In the genomic region with DNA sequence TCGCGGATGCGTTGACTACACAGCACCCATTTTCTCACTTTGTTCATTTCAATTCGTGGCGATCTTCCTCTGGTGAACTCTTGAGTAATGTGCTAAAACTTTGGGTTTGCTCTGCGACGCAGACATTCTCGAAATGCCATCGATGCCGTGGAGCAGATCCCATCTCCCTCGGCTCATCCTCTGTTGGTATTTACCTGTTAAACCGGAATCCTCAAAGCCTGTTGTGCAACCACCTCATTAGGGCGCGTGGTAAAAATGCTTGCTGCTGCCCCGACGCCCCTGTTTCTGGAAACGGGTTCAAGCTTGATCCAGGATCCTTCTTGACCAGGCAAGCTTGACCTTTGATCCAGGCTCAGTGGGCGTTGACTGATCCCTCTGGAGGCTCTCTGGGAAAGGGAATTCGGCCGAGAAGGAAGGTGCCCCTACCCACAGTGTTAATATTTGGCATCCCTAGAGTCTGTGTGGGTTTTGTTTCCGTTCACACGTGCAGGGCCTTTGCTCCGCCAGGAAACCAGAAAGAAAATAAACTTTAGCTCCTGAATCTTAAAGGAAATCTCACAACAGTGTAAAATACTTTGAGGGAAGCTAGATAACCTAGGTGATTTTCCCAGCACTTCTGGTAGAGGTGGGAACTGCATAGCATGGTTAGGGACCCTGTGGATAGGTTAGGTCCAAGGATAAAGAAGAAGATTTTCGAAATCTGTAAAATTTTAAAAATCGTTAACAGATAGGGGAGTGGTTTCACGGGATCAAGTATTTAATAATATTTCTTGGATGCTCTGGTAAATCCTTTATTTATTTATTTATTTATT, we compare ENCODE assay signal across 8 cellular contexts. TPM values are rescaled to one million over a fixed set of nuclear protein-coding genes. Genes with fewer than 3 reads are reported as not detected.
DNase-seq lines count a peak whose midpoint lies in the region; ATAC-seq and TF ChIP-seq lines count a peak whose summit lies in the region.

No MANE protein-coding gene starts in this region.

- TF ChIP-seq EP300 in esophagus muscularis mucosa (IDR thresholded peaks at IDR 0.05): no peak

- H3K27ac Mint-ChIP-seq in naive B cell: peak overlapping the region; percentile 91 to 98 (median 95)

- ATAC-seq in naive B cell (ENCODE audit: low read depth in 2 of 2): no peak
- ATAC-seq in GM19023 (IDR thresholded peaks at IDR 0.05; ENCODE audit: unreplicated experiment): no peak

- TF ChIP-seq POLR2A in esophagus muscularis mucosa (IDR thresholded peaks at IDR 0.05; ENCODE audit: low read depth): no peak

- H3K4me1 Mint-ChIP-seq in naive B cell: peaks cover 27 to 68% (median 45%) of the 10 kb centered on the region in 3 donors

- DNase-seq in NCI-H2029 (lab: John Stamatoyannopoulos, UW) (peak; percentile 26), NCI-H2029 treated with DMSO at 0.1 percent for 48 hours (lab: John Stamatoyannopoulos, UW) (no peak), MG63 (peak; percentile 52), esophagus muscularis mucosa (ENCODE audit: extremely low spot score) (peak; percentile 90), naive B cell (peak; percentile 11), ureter (ENCODE audit: low spot score) (peak; percentile 62)
- peak; percentile 12 to 39 for DNase-seq in activated CD4-positive, alpha-beta T cell treated with anti-CD3 and anti-CD28 coated beads, Interleukin-2, amount 50 U/mL, for 48 hours

- no peaks in the 10 kb centered on the region for H3K36me3 Mint-ChIP-seq in naive B cell

- peak overlapping the region; percentile 77 to 100 (median 96) for H3K4me3 Mint-ChIP-seq in naive B cell

- H3K27ac ChIP-seq in esophagus muscularis mucosa (replicated peaks in 1 of 4): peak overlapping the region; percentile 98 to 100 (median 99)

- H3K27me3 ChIP-seq in MG63: no peaks in the 10 kb centered on the region
- no peaks in the 10 kb centered on the region for H3K27me3 ChIP-seq in esophagus muscularis mucosa

- H3K27me3 Mint-ChIP-seq in naive B cell: no peaks in the 10 kb centered on the region

- under 1% methylated on average over 26 of the region's 26 CpGs for WGBS in esophagus muscularis mucosa

- peak in 1 of 3 experiments; percentile 4 for TF ChIP-seq CTCF in esophagus muscularis mucosa (IDR thresholded peaks at IDR 0.05)

- H3K9me3 ChIP-seq in MG63 (no peaks in the 10 kb centered on the region), esophagus muscularis mucosa (no peaks in the 10 kb centered on the region)

- H3K9me3 Mint-ChIP-seq in naive B cell: no peaks in the 10 kb centered on the region

- H3K36me3 ChIP-seq in MG63: peaks cover 27% of the 10 kb centered on the region
- no peaks in the 10 kb centered on the region for H3K36me3 ChIP-seq in esophagus muscularis mucosa

- intact Hi-C loops in esophagus muscularis mucosa (cut with DNase I): no loop called here

- H3K4me1 ChIP-seq in esophagus muscularis mucosa: peaks cover 58 to 62% (median 60%) of the 10 kb centered on the region in 4 donors

- H3K4me3 ChIP-seq in MG63 (peak overlapping the region; percentile 95), esophagus muscularis mucosa (peak overlapping the region; percentile 89 to 96 (median 90))

RNA-seq across cellular contexts. Expression of gene LSM14A, which starts 1.0 kb away (rescaled TPM):
- 54.8 and 70.6 TPM in 2 replicates for total RNA-seq in MG63 (2014; rRNA removed; shearing (Covaris generic); ENCODE audit: low replicate concordance)
- total RNA-seq in esophagus muscularis mucosa (100 to 1,000 TPM in 3 of 4 donors, 10 to 100 TPM in 1; 94.4 to 172 (median 130) TPM), ureter (119 TPM)
- polyA plus RNA-seq in naive B cell (ENCODE audit: low read depth in 6 of 6): 100 to 1,000 TPM; 165 to 191 (median 176) TPM
